ENCODE assay signal across 8 cellular contexts in genomic region chr7:47454066-47454950, GRCh38.
A peak's percentile ranks its signal among the peaks of the same experiment; 100 is the strongest.
DNase-seq lines count a peak whose midpoint lies in the region; ATAC-seq and TF ChIP-seq lines count a peak whose summit lies in the region.

No MANE protein-coding gene starts in this region.

- DNase-seq in Panc1 (ENCODE audit: low read depth, low spot score) (no peak), fibroblast of mammary gland (ENCODE audit: low read depth) (peak; percentile 50), posterior vena cava (ENCODE audit: low spot score) (peak; percentile 65), NCI-H526 treated with DMSO at 0.1 percent for 48 hours (lab: John Stamatoyannopoulos, UW) (no peak), SK-N-DZ (ENCODE audit: low spot score) (no peak)
- DNase-seq in stimulated activated naive CD4-positive, alpha-beta T cell treated with Interleukin-2 at 50 U/mL for 16 hours (lab: John Stamatoyannopoulos, UW): no peak
- no peak for DNase-seq in activated T-cell treated with anti-CD3 and anti-CD28 coated beads, Interleukin-2, amount 50 U/mL, for 4 hours

- H3K27ac ChIP-seq in BLaER1 (peak overlapping the region; percentile 73), Panc1 (ENCODE audit: low read length) (peak overlapping the region; percentile 84)

- no peaks in the 10 kb centered on the region for H3K36me3 Mint-ChIP-seq in activated T-cell treated with anti-CD3 and anti-CD28 coated beads, Interleukin-2, amount 50 U/mL, for 4 hours (ENCODE audit: insufficient read depth)

- no peaks in the 10 kb centered on the region for H3K4me1 Mint-ChIP-seq in activated T-cell treated with anti-CD3 and anti-CD28 coated beads, Interleukin-2, amount 50 U/mL, for 4 hours (ENCODE audit: low read depth)

- no peaks in the 10 kb centered on the region for H3K9me3 ChIP-seq in BLaER1
- no peaks in the 10 kb centered on the region for H3K9me3 ChIP-seq in Panc1 (ENCODE audit: control insufficient read depth, insufficient read depth, low read depth, low read length)

- H4K20me1 ChIP-seq in BLaER1: peaks cover 18% of the 10 kb centered on the region; the same call in 1 of the 2 replicates

- intact Hi-C loops in Panc1 (cut with micrococcal nuclease; ENCODE audit: unreplicated experiment): no loop called here
- intact Hi-C loops in posterior vena cava (cut with DNase I): loop anchor here in 1 of 2 donors (10.0 kb wide), 1 partner anchor 120 kb away; no protein-coding TSS in a partner anchor

- H3K4me3 ChIP-seq in BLaER1 (no peak overlapping the region), Panc1 (ENCODE audit: low read depth in 2 of 2, low read length in 2 of 2) (no peak overlapping the region), fibroblast of mammary gland (ENCODE audit: control insufficient read depth, low read depth, low read length) (no peak overlapping the region)

- peak overlapping the region; percentile 76 for H3K4me2 ChIP-seq in BLaER1

- POLR2A ChIA-PET in Panc1 (lab: Charles Lee): no interaction called here

- peaks cover 30% of the 10 kb centered on the region for H3K4me1 ChIP-seq in BLaER1
- peaks cover 89% of the 10 kb centered on the region for H3K4me1 ChIP-seq in Panc1 (ENCODE audit: control insufficient read depth, insufficient read depth, low read length)

- TF ChIP-seq CTCF in Panc1 (IDR thresholded peaks at IDR 0.05) (no peak), fibroblast of mammary gland (conservative IDR thresholded peaks at IDR 0.05; ENCODE audit: control insufficient read depth, insufficient read depth, low read depth, low read length) (no peak)

- H3K36me3 ChIP-seq in BLaER1 (no peaks in the 10 kb centered on the region), Panc1 (ENCODE audit: control insufficient read depth, insufficient read depth, low read length) (peaks cover 2% of the 10 kb centered on the region; the same call in 1 of the 2 replicates)

- no peak overlapping the region; the same call in 1 of the 2 replicates for H3K9ac ChIP-seq in BLaER1

- CTCF ChIA-PET in Panc1 (lab: Charles Lee): interaction anchor here (0.6 kb wide), 2 partner anchors 26 to 396 kb away, joined by 3 to 14 read pairs; no protein-coding TSS in a partner anchor

- H3K4me3 Mint-ChIP-seq in activated T-cell treated with anti-CD3 and anti-CD28 coated beads, Interleukin-2, amount 50 U/mL, for 4 hours: no peak overlapping the region

- no peaks in the 10 kb centered on the region for H3K27me3 ChIP-seq in BLaER1
- no peaks in the 10 kb centered on the region for H3K27me3 ChIP-seq in Panc1 (ENCODE audit: control insufficient read depth, insufficient read depth, low read length)

- ATAC-seq in Panc1: peak; percentile 28
- ATAC-seq in activated T-cell treated with anti-CD3 and anti-CD28 coated beads, Interleukin-2, amount 50 U/mL, for 4 hours: no peak

- in situ Hi-C loops in Panc1 (cut with HindIII; ENCODE audit: low pct_unique_long_range_greater_than_20kb, low sequenced_read_pairs): no loop called here

- H3K9me3 Mint-ChIP-seq in activated T-cell treated with anti-CD3 and anti-CD28 coated beads, Interleukin-2, amount 50 U/mL, for 4 hours: no peaks in the 10 kb centered on the region

- peaks cover 3% of the 10 kb centered on the region for H3K27me3 Mint-ChIP-seq in activated T-cell treated with anti-CD3 and anti-CD28 coated beads, Interleukin-2, amount 50 U/mL, for 4 hours (ENCODE audit: low read depth)

- BruUV-seq in Panc1 (replicated peaks; lab: Mats Ljungman, UMichigan): no TSS peak

Comparison
In these comparisons a context has a peak if more than half of its experiments do, and no peak if none do; other contexts are left out.
1. DNase-seq: peak in fibroblast of mammary gland (single experiment) and posterior vena cava (single experiment); none in Panc1 (single experiment), NCI-H526 treated with DMSO at 0.1 percent for 48 hours (single experiment), stimulated activated naive CD4-positive, alpha-beta T cell treated with Interleukin-2 at 50 U/mL for 16 hours (single experiment), SK-N-DZ (single experiment) and activated T-cell treated with anti-CD3 and anti-CD28 coated beads, Interleukin-2, amount 50 U/mL, for 4 hours (single experiment).